In genomic region chr16:2882460-2883026, GRCh38 we compare ENCODE assay signal across 8 cellular contexts. TPM values are rescaled to one million over a fixed set of nuclear protein-coding genes. Genes with fewer than 3 reads are reported as not detected.
DNase-seq lines count a peak whose midpoint lies in the region; ATAC-seq, FAIRE-seq and TF ChIP-seq lines count a peak whose summit lies in the region.

No MANE protein-coding gene starts in this region.

- H3K27me3 ChIP-seq in iPS-18a (ENCODE audit: control insufficient read depth, insufficient read depth, low read length): peaks cover 12% of the 10 kb centered on the region
- H3K27me3 ChIP-seq in skeletal muscle satellite cell (ENCODE audit: control insufficient read depth, insufficient read depth, low read length): no peaks in the 10 kb centered on the region

- peak overlapping the region; percentile 99 for H3K4me2 ChIP-seq in skeletal muscle satellite cell (ENCODE audit: low read length)

- H3K36me3 ChIP-seq in iPS-18a (ENCODE audit: control insufficient read depth, low read depth, low read length) (no peaks in the 10 kb centered on the region), skeletal muscle satellite cell (ENCODE audit: insufficient read depth, low read length) (no peaks in the 10 kb centered on the region)

- DNase-seq in NCI-H2107 (lab: John Stamatoyannopoulos, UW) (peak; percentile 89), T47D (ENCODE audit: low read depth in 1 of 2, low spot score in 1 of 2) (peak; percentile 89 to 99)

- H3K4me3 ChIP-seq in iPS-18a (ENCODE audit: low read length) (peak overlapping the region; percentile 83), skeletal muscle satellite cell (ENCODE audit: low read length) (peak overlapping the region; percentile 97)

- TF ChIP-seq CTCF in 22Rv1 (IDR thresholded peaks at IDR 0.05): no peak

- ATAC-seq in GM18517 (IDR thresholded peaks at IDR 0.05; ENCODE audit: unreplicated experiment): peak; percentile 81
- peak; percentile 72 for ATAC-seq in HG03064 (IDR thresholded peaks at IDR 0.05; ENCODE audit: low read depth, unreplicated experiment)

- peak overlapping the region; percentile 87 for H3K27ac ChIP-seq in 22Rv1
- H3K27ac ChIP-seq in iPS-18a (ENCODE audit: low read length): peak overlapping the region; percentile 41

- FAIRE-seq in TTC549 (lab: Jason Lieb, UNC): peak; percentile 82

- H3K4me1 ChIP-seq in iPS-18a (ENCODE audit: control insufficient read depth, low read depth, low read length): no peaks in the 10 kb centered on the region
- H3K4me1 ChIP-seq in skeletal muscle satellite cell (ENCODE audit: control insufficient read depth, insufficient read depth, low read length): peaks cover 9% of the 10 kb centered on the region

- H3K9ac ChIP-seq in iPS-18a (ENCODE audit: low read length) (peak overlapping the region; percentile 58), skeletal muscle satellite cell (ENCODE audit: low read depth, low read length) (peak overlapping the region; percentile 93)

- no peaks in the 10 kb centered on the region for H3K9me3 ChIP-seq in iPS-18a (ENCODE audit: control insufficient read depth, low read depth, low read length)
- no peaks in the 10 kb centered on the region for H3K9me3 ChIP-seq in skeletal muscle satellite cell (replicated peaks; ENCODE audit: low read length)

- in situ Hi-C loops in T47D (cut with HindIII; ENCODE audit: low pct_unique_long_range_greater_than_20kb, low sequenced_read_pairs): no loop called here

RNA-seq across cellular contexts. Expression of gene FLYWCH2, which starts 0.5 kb away (rescaled TPM):
- 78.8 and 88.9 TPM in 2 replicates for total RNA-seq in skeletal muscle satellite cell (2012; rRNA removed)

RNA-seq across cellular contexts. Expression of gene PRSS22, which starts 24.6 kb away (rescaled TPM):
- total RNA-seq in skeletal muscle satellite cell (2012; rRNA removed): under 0.01 TPM in 1 of 2 replicates, not detected in the other

RNA-seq across cellular contexts. Expression of gene FLYWCH1, which starts 29.2 kb away (rescaled TPM):
- total RNA-seq in skeletal muscle satellite cell (2012; rRNA removed): 30.8 and 40.1 TPM in 2 replicates

RNA-seq across cellular contexts. Expression of gene ZG16B, which starts 52.4 kb away (rescaled TPM):
- 3.1 and 5.6 TPM in 2 replicates for total RNA-seq in skeletal muscle satellite cell (2012; rRNA removed)

Comparison
In these comparisons a context has a peak if more than half of its experiments do, and no peak if none do; other contexts are left out.
1. Peak in every context shown above with its lines: DNase-seq, ATAC-seq, H3K4me3 ChIP-seq and H3K27ac ChIP-seq.